In genomic region chr7:102466097-102466496, GRCh38 we compare ENCODE assay signal across 1 cellular context.
TF ChIP-seq lines count a peak whose summit lies in the region.

No MANE protein-coding gene starts in this region.

TF ChIP-seq in GM12878, 131 proteins besides CTCF, POLR2A, EP300 and RAD21:
- TF ChIP-seq GATAD2B (conservative IDR thresholded peaks at IDR 0.05; ENCODE audit: low read depth) (no peak), NFIC (IDR thresholded peaks at IDR 0.05; ENCODE audit: low read depth, low read length) (no peak), NBN (IDR thresholded peaks at IDR 0.05) (no peak), HDGF (IDR thresholded peaks at IDR 0.05) (no peak), CHD1 (IDR thresholded peaks at IDR 0.05; ENCODE audit: low read depth, low read length) (no peak), HDAC2 (IDR thresholded peaks at IDR 0.05) (no peak), SUPT20H (IDR thresholded peaks at IDR 0.05; ENCODE audit: borderline replicate concordance, control insufficient read depth, low read depth, low read length) (no peak), ZNF207 (IDR thresholded peaks at IDR 0.05; ENCODE audit: borderline replicate concordance) (no peak), TAF1 (IDR thresholded peaks at IDR 0.05; ENCODE audit: borderline replicate concordance, low read depth, low read length) (no peak), RBBP5 (conservative IDR thresholded peaks at IDR 0.05) (no peak), YY1 (IDR thresholded peaks at IDR 0.05; ENCODE audit: low read depth, low read length) (no peak), YBX1 (IDR thresholded peaks at IDR 0.05) (no peak), CREB1 (IDR thresholded peaks at IDR 0.05; ENCODE audit: low read depth) (no peak), SREBF1 (IDR thresholded peaks at IDR 0.05; ENCODE audit: low read length) (no peak), FOXK2 (IDR thresholded peaks at IDR 0.05) (no peak), MTA2 (IDR thresholded peaks at IDR 0.05; ENCODE audit: low read depth) (no peak)
